Comparison of ENCODE assay signal across 8 cellular contexts in the genomic region with DNA sequence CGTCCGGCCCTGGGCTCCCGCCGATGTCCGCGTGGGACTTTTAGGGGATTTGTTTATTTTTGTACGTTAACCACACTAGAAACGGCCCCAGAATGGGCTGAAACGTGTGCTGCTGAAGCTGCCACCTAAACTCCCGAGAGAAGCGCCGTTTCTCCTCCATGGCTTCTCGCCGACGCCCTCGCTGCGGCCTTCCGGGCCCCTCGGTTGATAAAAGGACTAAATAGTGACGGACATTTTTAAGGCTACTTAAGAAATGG. TPM values are rescaled to one million over a fixed set of nuclear protein-coding genes. Genes with fewer than 3 reads are reported as not detected.
DNase-seq lines count a peak whose midpoint lies in the region; ATAC-seq and TF ChIP-seq lines count a peak whose summit lies in the region.

No MANE protein-coding gene starts in this region.

- peaks cover 40% of the 10 kb centered on the region for H3K4me1 Mint-ChIP-seq in nephron

- peak overlapping the region; percentile 89 to 94 (median 91) for H3K4me3 Mint-ChIP-seq in nephron

- peaks cover 28% of the 10 kb centered on the region for H3K27me3 Mint-ChIP-seq in nephron (ENCODE audit: low read depth)

- intact Hi-C loops in left colon (cut with DNase I, micrococcal nuclease), result no loop called here

- H3K4me3 ChIP-seq in LNCaP clone FGC (ENCODE audit: low read depth, low read length), result peak overlapping the region; percentile 91

- no peaks in the 10 kb centered on the region for H3K36me3 Mint-ChIP-seq in nephron (ENCODE audit: low read depth)

- ATAC-seq in GM18517 (IDR thresholded peaks at IDR 0.05; ENCODE audit: unreplicated experiment), result peak; percentile 7
- ATAC-seq in left colon, result no peak

- H3K27ac Mint-ChIP-seq in nephron, result peak overlapping the region in 2 of 3 experiments; percentile 91 to 94

- DNase-seq in LNCaP clone FGC (ENCODE audit: low read depth) (no peak), NCI-H128 (lab: John Stamatoyannopoulos, UW; ENCODE audit: unreplicated experiment) (no peak), medulla oblongata (ENCODE audit: extremely low spot score) (no peak), HCEC 1CT (no peak), left colon (no peak)

- H3K9me3 Mint-ChIP-seq in nephron, result no peaks in the 10 kb centered on the region

- TF ChIP-seq CTCF in LNCaP clone FGC (IDR thresholded peaks at IDR 0.05; ENCODE audit: control insufficient read depth, extremely low read depth, insufficient read depth) (no peak), nephron (IDR thresholded peaks at IDR 0.05; ENCODE audit: unreplicated experiment in 3 of 3) (no peak)

- H3K27ac ChIP-seq in cingulate gyrus (ENCODE audit: low read depth, low read length), result peak overlapping the region; percentile 84

RNA-seq across cellular contexts. Expression of a gene that starts 0.7 kb away (rescaled TPM):
- 100 to 1,000 TPM; 206 to 380 TPM for total RNA-seq in left colon

RNA-seq across cellular contexts. Expression of a gene that starts 46.5 kb away (rescaled TPM):
- total RNA-seq in left colon, result 10 to 100 TPM in 1 of 2 donors, 1 to 10 TPM in 1; 6.8 to 33.1 TPM

RNA-seq across cellular contexts. Expression of a gene that starts 56.3 kb away (rescaled TPM):
- 10 to 100 TPM; 67.3 to 73.2 TPM for total RNA-seq in left colon
